8 cellular contexts compared by ENCODE assay signal in the genomic region with DNA sequence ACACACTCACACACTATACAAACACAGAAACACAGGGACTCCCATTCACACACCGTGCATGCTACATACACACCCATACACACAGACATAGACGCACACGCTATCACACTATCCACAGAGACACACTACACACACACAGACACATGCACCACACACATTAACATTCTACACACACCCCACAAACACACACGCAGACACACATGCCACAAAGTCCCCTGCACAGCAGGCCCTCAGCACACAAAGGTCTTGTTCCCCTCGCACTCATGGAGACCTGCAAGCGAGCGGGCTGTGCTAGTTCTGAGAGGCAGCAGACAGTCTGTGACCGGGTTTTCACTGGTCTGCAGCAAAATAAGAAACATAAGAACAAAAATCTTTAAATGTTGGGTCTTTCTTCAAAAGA.
"Had no signal": no experiment of that assay in that cellular context is flagged by ENCODE, and none has a peak within 500 bp of the region (broad histone marks: within the 10 kb centered on the region; RNA-seq: fewer than 3 reads in every experiment).

No MANE protein-coding gene starts in this region.

- H3K4me3 Mint-ChIP-seq: GM23338, H9 had no signal

- FAIRE-seq: H1, H54, K562 had no signal

- H2AFZ ChIP-seq: GM23338 had no signal

- H3K27ac Mint-ChIP-seq: GM23338, H9 had no signal

- H3K4me1 Mint-ChIP-seq: GM23338, H9 had no signal

- H3K4me2 ChIP-seq: GM23338 had no signal

- DNase-seq: H9, HCEC 1CT, IMR-90, KG1 had no signal

- H3K4me3 ChIP-seq: GM23338, K562 had no signal
